ENCODE assay signal across 25 cellular contexts in genomic region chrY:15689994-15690393, GRCh38.
"Had no signal": no experiment of that assay in that cellular context is flagged by ENCODE, and none has a peak within 500 bp of the region (broad histone marks: within the 10 kb centered on the region; RNA-seq: fewer than 3 reads in every experiment).

No MANE protein-coding gene starts in this region.

- H3K4me3 ChIP-seq: hepatocyte, left ventricle myocardium inferior, lung, ovary, right atrium auricular region, right lobe of liver, skin epidermis, stomach, testis, thyroid gland, upper lobe of right lung had no signal

- H3K36me3 Mint-ChIP-seq: mesothelial cell of epicardium; naive B cell; natural killer cell; stimulated activated memory B cell treated with anti-CD40 and anti-IgM and Interleukin-4, amounts not matched to agents 10 μg/mL and 1 μg/mL and 100 μg/mL, for 72 hours had no signal

- H3K4me1 Mint-ChIP-seq: mesothelial cell of epicardium; naive B cell; natural killer cell; stimulated activated memory B cell treated with anti-CD40 and anti-IgM and Interleukin-4, amounts not matched to agents 10 μg/mL and 1 μg/mL and 100 μg/mL, for 72 hours had no signal

- FAIRE-seq: urothelium cell line had no signal

- H3K27me3 ChIP-seq: hepatocyte, ovary, right atrium auricular region, right lobe of liver, stomach, testis, thyroid gland, upper lobe of right lung had no signal

- H3K9me3 Mint-ChIP-seq: mesothelial cell of epicardium; stimulated activated memory B cell treated with anti-CD40 and anti-IgM and Interleukin-4, amounts not matched to agents 10 μg/mL and 1 μg/mL and 100 μg/mL, for 72 hours had no signal

- H3K4me2 ChIP-seq: hepatocyte had no signal

- H3K27ac ChIP-seq: hepatocyte, left ventricle myocardium inferior, ovary, right atrium auricular region, right lobe of liver, skin epidermis, stomach, testis, thyroid gland, upper lobe of right lung had no signal

- H3K4me3 Mint-ChIP-seq: mesothelial cell of epicardium; naive B cell; natural killer cell; stimulated activated memory B cell treated with anti-CD40 and anti-IgM and Interleukin-4, amounts not matched to agents 10 μg/mL and 1 μg/mL and 100 μg/mL, for 72 hours had no signal

- H3K4me1 ChIP-seq: left ventricle myocardium inferior, right atrium auricular region, right lobe of liver, stomach, testis, thyroid gland, upper lobe of right lung had no signal

- H3K9me3 ChIP-seq: left ventricle myocardium inferior, ovary, right atrium auricular region, right lobe of liver, stomach, testis, thyroid gland, upper lobe of right lung had no signal

- H3K27ac Mint-ChIP-seq: mesothelial cell of epicardium; naive B cell; natural killer cell; progenitor cell of endocrine pancreas; stimulated activated memory B cell treated with anti-CD40 and anti-IgM and Interleukin-4, amounts not matched to agents 10 μg/mL and 1 μg/mL and 100 μg/mL, for 72 hours had no signal

- DNase-seq: islet precursor cell; left ventricle myocardium inferior; mesendoderm; naive B cell; natural killer cell; ovary; right lobe of liver; stimulated activated CD4-positive, alpha-beta T cell treated with anti-CD3 and anti-CD28 coated beads, Interleukin-12 subunit alpha, Interleukin-12 subunit beta, amount 100 ng/mL, for 4 hours; stimulated activated CD4-positive, alpha-beta T cell treated with anti-CD3 and anti-CD28 coated beads, Interleukin-15, amount 100 ng/mL, for 24 hours; stimulated activated CD4-positive, alpha-beta T cell treated with anti-CD3 and anti-CD28 coated beads, Interleukin-4, amount 100 ng/mL, for 4 hours; stimulated activated CD8-positive, alpha-beta memory T cell treated with anti-CD3 and anti-CD28 coated beads, Interleukin-4, amount 100 ng/mL, for 48 hours; stimulated activated naive CD8-positive, alpha-beta T cell treated with anti-CD3 and anti-CD28 coated beads, Interleukin-15, Interleukin-2, amounts not matched to agents 100 U/mL and 50 U/mL, for 24 hours; stomach; testis; thyroid gland; trophoblast cell; upper lobe of right lung had no signal

- H2AFZ ChIP-seq: hepatocyte had no signal

- H3K79me2 ChIP-seq: hepatocyte had no signal

- H3K27me3 Mint-ChIP-seq: naive B cell; progenitor cell of endocrine pancreas; stimulated activated memory B cell treated with anti-CD40 and anti-IgM and Interleukin-4, amounts not matched to agents 10 μg/mL and 1 μg/mL and 100 μg/mL, for 72 hours had no signal

- H3K36me3 ChIP-seq: left ventricle myocardium inferior, ovary, right atrium auricular region, right lobe of liver, stomach, thyroid gland, upper lobe of right lung had no signal
